30 cellular contexts compared by ENCODE assay signal in genomic region chr10:5458425-5458824, GRCh38. TPM values are rescaled to one million over a fixed set of nuclear protein-coding genes. Genes with fewer than 3 reads are reported as not detected.
"Had no signal": no experiment of that assay in that cellular context is flagged by ENCODE, and none has a peak within 500 bp of the region (broad histone marks: within the 10 kb centered on the region; RNA-seq: fewer than 3 reads in every experiment).

No MANE protein-coding gene starts in this region.

- H3K27me3 ChIP-seq: Peyer's patch, SJSA1 had no signal

- H3K9me3 Mint-ChIP-seq: activated B cell treated with CpG ODN at 0.5 μM for 24 hours; activated T-cell treated with anti-CD3 and anti-CD28 coated beads, Interleukin-2, amount 50 U/mL, for 24 hours; brain; central memory CD8-positive, alpha-beta T cell had no signal

- H3K4me3 Mint-ChIP-seq: activated B cell treated with CpG ODN at 0.5 μM for 24 hours; activated CD8-positive, alpha-beta memory T cell treated with anti-CD3 and anti-CD28 coated beads, Interleukin-2, amount 10 ng/mL, durations not matched to agents 7 days and 5 days; activated T-cell treated with anti-CD3 and anti-CD28 coated beads, Interleukin-2, amount 50 U/mL, for 24 hours; brain; central memory CD8-positive, alpha-beta T cell had no signal

- H3K27me3 Mint-ChIP-seq: activated B cell treated with CpG ODN at 0.5 μM for 24 hours; activated CD8-positive, alpha-beta memory T cell treated with anti-CD3 and anti-CD28 coated beads, Interleukin-2, amount 10 ng/mL, durations not matched to agents 7 days and 5 days; activated naive CD8-positive, alpha-beta T cell; activated T-cell treated with anti-CD3 and anti-CD28 coated beads, Interleukin-2, amount 50 U/mL, for 24 hours; brain; central memory CD8-positive, alpha-beta T cell had no signal

- DNase-seq: activated B cell treated with CpG ODN at 0.5 μM for 24 hours; activated CD4-positive, alpha-beta T cell treated with anti-CD3 and anti-CD28 coated beads for 1 hour; activated CD4-positive, alpha-beta T cell treated with anti-CD3 and anti-CD28 coated beads, Interleukin-2, amount 50 U/mL, for 4 hours; activated CD8-positive, alpha-beta memory T cell treated with anti-CD3 and anti-CD28 coated beads, Interleukin-2, amount 10 ng/mL, durations not matched to agents 7 days and 5 days; activated effector memory CD4-positive, alpha-beta T cell treated with anti-CD3 and anti-CD28 coated beads, Interleukin-2, amount 50 U/mL, for 16 hours; activated naive CD4-positive, alpha-beta T cell treated with Interleukin-2 at 50 U/mL for 16 hours; activated T-cell treated with anti-CD3 and anti-CD28 coated beads, Interleukin-2, amount 50 U/mL, for 24 hours; amygdala; Kasumi-1; NCI-H1048; NCI-H1417; NCI-H1930; NCI-H2171; NCI-H2227 treated with DMSO at 0.1 percent for 48 hours; NCI-H446 treated with DMSO at 0.1 percent for 48 hours; NCI-H524 treated with DMSO at 0.1 percent for 48 hours; NCI-H82; Peyer's patch; SHP77; SW 1271 had no signal

- ATAC-seq: activated CD8-positive, alpha-beta memory T cell treated with anti-CD3 and anti-CD28 coated beads, Interleukin-2, amount 10 ng/mL, durations not matched to agents 7 days and 5 days; SK-N-SH treated with all-trans-retinoic acid at 6 μM for 48 hours had no signal

- H3K4me3 ChIP-seq: Peyer's patch, SJSA1 had no signal

- H3K4me1 Mint-ChIP-seq: central memory CD8-positive, alpha-beta T cell had no signal

- H3K9me3 ChIP-seq: Peyer's patch, SJSA1 had no signal

- H3K27ac ChIP-seq: Peyer's patch, RWPE1, SJSA1 had no signal

- FAIRE-seq: astrocyte had no signal

- H3K4me1 ChIP-seq: Peyer's patch, SJSA1 had no signal

- H3K27ac Mint-ChIP-seq: activated B cell treated with CpG ODN at 0.5 μM for 24 hours; activated CD8-positive, alpha-beta memory T cell treated with anti-CD3 and anti-CD28 coated beads, Interleukin-2, amount 10 ng/mL, durations not matched to agents 7 days and 5 days; activated T-cell treated with anti-CD3 and anti-CD28 coated beads, Interleukin-2, amount 50 U/mL, for 24 hours had no signal

RNA-seq across cellular contexts. Expression of gene CALML5, which starts 40.9 kb away (rescaled TPM):
- total RNA-seq: activated B cell treated with CpG ODN at 0.5 μM for 24 hours; activated CD8-positive, alpha-beta memory T cell treated with anti-CD3 and anti-CD28 coated beads, Interleukin-2, amount 10 ng/mL, durations not matched to agents 7 days and 5 days; astrocyte; M059J; OCI-LY7; Peyer's patch; SJSA1; T-helper 1 cell treated with Interleukin-12 subunit alpha and Interleukin-12 subunit beta and Interleukin-4 antibody, amounts not matched to agents 30 ng/mL and 1 ng/mL, for 36 hours had no signal

RNA-seq across cellular contexts. Expression of gene TUBAL3, which starts 53.8 kb away (rescaled TPM):
- total RNA-seq: activated B cell treated with CpG ODN at 0.5 μM for 24 hours; activated CD8-positive, alpha-beta memory T cell treated with anti-CD3 and anti-CD28 coated beads, Interleukin-2, amount 10 ng/mL, durations not matched to agents 7 days and 5 days; astrocyte; M059J; OCI-LY7; SJSA1; T-helper 1 cell treated with Interleukin-12 subunit alpha and Interleukin-12 subunit beta and Interleukin-4 antibody, amounts not matched to agents 30 ng/mL and 1 ng/mL, for 36 hours had no signal
